Comparison of ENCODE assay signal across 32 cellular contexts in the genomic region with DNA sequence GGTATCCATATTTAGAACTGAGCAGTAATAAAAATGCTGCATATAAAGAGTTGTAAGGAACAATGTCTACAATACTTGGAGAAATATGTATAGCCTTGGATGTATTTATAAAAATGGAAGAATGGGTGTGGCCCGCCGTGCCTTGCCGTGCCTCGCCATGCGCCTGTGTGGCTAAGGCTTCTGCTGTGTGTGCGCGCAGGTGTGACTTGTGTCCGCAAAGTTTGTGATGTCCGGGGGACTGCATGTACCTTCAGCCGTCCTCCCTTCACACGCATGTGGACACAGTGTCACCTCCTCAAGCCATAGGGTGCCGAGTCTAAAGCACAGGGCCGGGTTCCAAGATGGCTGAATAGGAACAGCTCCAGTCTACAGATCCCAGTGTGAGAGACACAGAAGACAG.
"Had no signal": no experiment of that assay in that cellular context is flagged by ENCODE, and none has a peak within 500 bp of the region (broad histone marks: within the 10 kb centered on the region; RNA-seq: fewer than 3 reads in every experiment).

No MANE protein-coding gene starts in this region.

- ATAC-seq: activated CD4-positive, CD25-positive, alpha-beta regulatory T cell treated with anti-CD3 and anti-CD28 coated beads, Interleukin-2, amount 50 U/mL, for 24 hours; activated CD8-positive, alpha-beta T cell treated with anti-CD3 and anti-CD28 coated beads for 36 hours; activated naive CD8-positive, alpha-beta T cell treated with anti-CD3 and anti-CD28 coated beads, Interleukin-2, amount 50 U/mL, for 24 hours; activated T-cell treated with anti-CD3 and anti-CD28 coated beads, Interleukin-2, amount 50 U/mL, for 4 hours; activated T-helper 17 cell treated with anti-CD3 and anti-CD28 coated beads, Interleukin-2, amount 50 U/mL, for 72 hours; gastroesophageal sphincter; T-helper 17 cell had no signal

- H3K4me1 ChIP-seq: adrenal gland, breast epithelium, esophagus squamous epithelium, gastroesophageal sphincter had no signal

- H3K36me3 Mint-ChIP-seq: brain had no signal

- H3K27me3 Mint-ChIP-seq: activated B cell treated with CpG ODN at 0.5 μM for 24 hours; activated CD8-positive, alpha-beta T cell treated with anti-CD3 and anti-CD28 coated beads for 36 hours; activated naive CD4-positive, alpha-beta T cell treated with anti-CD3 and anti-CD28 coated beads, Interleukin-2, amount 50 U/mL, for 24 hours; activated naive CD8-positive, alpha-beta T cell treated with anti-CD3 and anti-CD28 coated beads for 36 hours; activated naive CD8-positive, alpha-beta T cell treated with anti-CD3 and anti-CD28 coated beads, Interleukin-2, amount 50 U/mL, for 24 hours; activated T-helper 17 cell treated with anti-CD3 and anti-CD28 coated beads, Interleukin-2, amount 50 U/mL, for 72 hours; central memory CD8-positive, alpha-beta T cell; T-helper 17 cell had no signal

- DNase-seq: activated B cell treated with CpG ODN at 0.5 μM for 24 hours; activated CD4-positive, alpha-beta T cell treated with anti-CD3 and anti-CD28 coated beads for 48 hours; activated CD4-positive, alpha-beta T cell treated with anti-CD3 and anti-CD28 coated beads, Interleukin-2, amount 50 U/mL, for 1 hour; activated CD4-positive, alpha-beta T cell treated with anti-CD3 and anti-CD28 coated beads, Interleukin-2, amount 50 U/mL, for 48 hours; activated CD8-positive, alpha-beta memory T cell treated with anti-CD3 and anti-CD28 coated beads for 24 hours; activated CD8-positive, alpha-beta T cell treated with anti-CD3 and anti-CD28 coated beads for 36 hours; activated effector memory CD4-positive, alpha-beta T cell treated with anti-CD3 and anti-CD28 coated beads, Interleukin-2, amount 50 U/mL, for 16 hours; activated naive CD4-positive, alpha-beta T cell treated with anti-CD3 and anti-CD28 coated beads for 36 hours; activated naive CD8-positive, alpha-beta T cell treated with anti-CD3 and anti-CD28 coated beads for 36 hours; activated naive CD8-positive, alpha-beta T cell treated with anti-CD3 and anti-CD28 coated beads, Interleukin-2, amount 50 U/mL, for 24 hours; activated T-cell treated with anti-CD3 and anti-CD28 coated beads, Interleukin-2, amount 50 U/mL, for 4 hours; adrenal gland; amygdala; effector CD8-positive, alpha-beta T cell; esophagus squamous epithelium; foreskin melanocyte; T-helper 1 cell; T-helper 17 cell; T1000; WERI-Rb-1 had no signal

- H3K4me1 Mint-ChIP-seq: activated naive CD8-positive, alpha-beta T cell treated with anti-CD3 and anti-CD28 coated beads for 36 hours; brain; T-helper 17 cell had no signal

- FAIRE-seq: colon, endometrium, endothelial cell of umbilical vein had no signal

- H3K27me3 ChIP-seq: adrenal gland, breast epithelium, esophagus squamous epithelium, gastroesophageal sphincter had no signal

- H3K27ac Mint-ChIP-seq: activated B cell treated with CpG ODN at 0.5 μM for 24 hours; activated CD8-positive, alpha-beta T cell treated with anti-CD3 and anti-CD28 coated beads for 36 hours; activated naive CD4-positive, alpha-beta T cell treated with anti-CD3 and anti-CD28 coated beads for 36 hours; activated naive CD4-positive, alpha-beta T cell treated with anti-CD3 and anti-CD28 coated beads, Interleukin-2, amount 50 U/mL, for 24 hours; activated naive CD8-positive, alpha-beta T cell treated with anti-CD3 and anti-CD28 coated beads for 36 hours; activated naive CD8-positive, alpha-beta T cell treated with anti-CD3 and anti-CD28 coated beads, Interleukin-2, amount 50 U/mL, for 24 hours; activated T-helper 17 cell treated with anti-CD3 and anti-CD28 coated beads, Interleukin-2, amount 50 U/mL, for 72 hours; brain; T-helper 17 cell; T-helper 2 cell treated with Interferon-gamma antibody and Interleukin-4, amounts not matched to agents 5 μg/mL and 100 μg/mL, for 36 hours had no signal

- H3K4me3 Mint-ChIP-seq: activated B cell treated with CpG ODN at 0.5 μM for 24 hours; activated CD8-positive, alpha-beta T cell treated with anti-CD3 and anti-CD28 coated beads for 36 hours; activated naive CD4-positive, alpha-beta T cell treated with anti-CD3 and anti-CD28 coated beads for 36 hours; activated naive CD4-positive, alpha-beta T cell treated with anti-CD3 and anti-CD28 coated beads, Interleukin-2, amount 50 U/mL, for 24 hours; activated naive CD8-positive, alpha-beta T cell treated with anti-CD3 and anti-CD28 coated beads for 36 hours; activated naive CD8-positive, alpha-beta T cell treated with anti-CD3 and anti-CD28 coated beads, Interleukin-2, amount 50 U/mL, for 24 hours; activated T-cell treated with anti-CD3 and anti-CD28 coated beads, Interleukin-2, amount 50 U/mL, for 4 hours; activated T-helper 17 cell treated with anti-CD3 and anti-CD28 coated beads, Interleukin-2, amount 50 U/mL, for 72 hours; brain; central memory CD8-positive, alpha-beta T cell; T-helper 17 cell; T-helper 2 cell treated with Interferon-gamma antibody and Interleukin-4, amounts not matched to agents 5 μg/mL and 100 μg/mL, for 36 hours had no signal

- H3K27ac ChIP-seq: adrenal gland, breast epithelium, epithelial cell of prostate, esophagus squamous epithelium, gastroesophageal sphincter, WERI-Rb-1 had no signal

- H3K4me3 ChIP-seq: adrenal gland, breast epithelium, esophagus squamous epithelium, gastroesophageal sphincter had no signal

- H3K36me3 ChIP-seq: WERI-Rb-1 had no signal
